Comparison of ENCODE assay signal across 8 cellular contexts in genomic region chr9:41229408-41230401, GRCh38. TPM values are rescaled to one million over a fixed set of nuclear protein-coding genes. Genes with fewer than 3 reads are reported as not detected.
DNase-seq lines count a peak whose midpoint lies in the region; ATAC-seq and TF ChIP-seq lines count a peak whose summit lies in the region.

No MANE protein-coding gene starts in this region.

- CTCF ChIA-PET in activated CD4-positive, alpha-beta T cell treated with anti-CD3 and anti-CD28 coated beads for 36 hours (lab: Charles Lee) = no interaction called here

- no peaks in the 10 kb centered on the region for H3K4me1 Mint-ChIP-seq in activated CD4-positive, alpha-beta T cell treated with anti-CD3 and anti-CD28 coated beads for 36 hours
- no peaks in the 10 kb centered on the region for H3K4me1 Mint-ChIP-seq in mesothelial cell of epicardium

- no peaks in the 10 kb centered on the region for H4K20me1 ChIP-seq in hepatocyte (ENCODE audit: insufficient read depth, poor library complexity, severe bottlenecking)

- ATAC-seq in activated CD4-positive, alpha-beta T cell treated with anti-CD3 and anti-CD28 coated beads for 36 hours = peak; percentile 42
- ATAC-seq in stimulated activated naive CD8-positive, alpha-beta T cell treated with anti-CD3 and anti-CD28 coated beads, Interleukin-15, Interleukin-2, amounts not matched to agents 100 U/mL and 50 U/mL, for 24 hours = peak; percentile 79
- ATAC-seq in HG03442 (IDR thresholded peaks at IDR 0.05; ENCODE audit: unreplicated experiment) = no peak

- H3K36me3 Mint-ChIP-seq in activated CD4-positive, alpha-beta T cell treated with anti-CD3 and anti-CD28 coated beads for 36 hours (ENCODE audit: low read depth) = no peaks in the 10 kb centered on the region
- H3K36me3 Mint-ChIP-seq in mesothelial cell of epicardium = peaks cover 2% of the 10 kb centered on the region

- 57% methylated on average over 7 of the region's 7 CpGs for WGBS in hepatocyte (ENCODE audit: low lambda C conversion rate, missing lambda C conversion rate)

- no peak overlapping the region for H2AFZ ChIP-seq in hepatocyte

- intact Hi-C loops in activated CD4-positive, alpha-beta T cell treated with anti-CD3 and anti-CD28 coated beads for 36 hours (cut with DNase I, micrococcal nuclease) = no loop called here

- no peak overlapping the region for H3K27ac Mint-ChIP-seq in activated CD4-positive, alpha-beta T cell treated with anti-CD3 and anti-CD28 coated beads for 36 hours
- no peak overlapping the region for H3K27ac Mint-ChIP-seq in mesothelial cell of epicardium

- no peak overlapping the region for H3K4me2 ChIP-seq in hepatocyte

- peaks cover 4% of the 10 kb centered on the region for H3K36me3 ChIP-seq in hepatocyte (replicated peaks; ENCODE audit: insufficient read depth, low read depth)

- no peaks in the 10 kb centered on the region for H3K27me3 ChIP-seq in hepatocyte

- POLR2A ChIA-PET in activated CD4-positive, alpha-beta T cell treated with anti-CD3 and anti-CD28 coated beads for 36 hours (lab: Charles Lee) = no interaction called here

- no peaks in the 10 kb centered on the region for H3K79me2 ChIP-seq in hepatocyte

- no peak overlapping the region for H3K4me3 ChIP-seq in hepatocyte

- H3K4me3 Mint-ChIP-seq in activated CD4-positive, alpha-beta T cell treated with anti-CD3 and anti-CD28 coated beads for 36 hours = no peak overlapping the region
- no peak overlapping the region for H3K4me3 Mint-ChIP-seq in mesothelial cell of epicardium

- H3K4me1 ChIP-seq in hepatocyte (ENCODE audit: insufficient read depth) = no peaks in the 10 kb centered on the region

- H3K9me2 ChIP-seq in hepatocyte (replicated peaks; ENCODE audit: insufficient read depth) = no peaks in the 10 kb centered on the region

- peaks cover under 1% of the 10 kb centered on the region for H3K9me3 Mint-ChIP-seq in activated CD4-positive, alpha-beta T cell treated with anti-CD3 and anti-CD28 coated beads for 36 hours (ENCODE audit: low read depth)
- H3K9me3 Mint-ChIP-seq in mesothelial cell of epicardium = peaks cover 3% of the 10 kb centered on the region

- TF ChIP-seq CTCF in hepatocyte (IDR thresholded peaks at IDR 0.05; ENCODE audit: poor library complexity) = no peak
- no peak for TF ChIP-seq CTCF in mesothelial cell of epicardium (IDR thresholded peaks at IDR 0.05; ENCODE audit: unreplicated experiment)

- H3K9me3 ChIP-seq in hepatocyte (ENCODE audit: low read depth) = no peaks in the 10 kb centered on the region

- in situ Hi-C loops in SK-MEL-5 (cut with HindIII; ENCODE audit: low pct_unique_long_range_greater_than_20kb, low sequenced_read_pairs) = no loop called here

- H3K27me3 Mint-ChIP-seq in activated CD4-positive, alpha-beta T cell treated with anti-CD3 and anti-CD28 coated beads for 36 hours = peaks cover 2% of the 10 kb centered on the region
- H3K27me3 Mint-ChIP-seq in mesothelial cell of epicardium (ENCODE audit: low read depth) = peaks cover 8% of the 10 kb centered on the region

- no peak for DNase-seq in activated CD4-positive, alpha-beta T cell treated with anti-CD3 and anti-CD28 coated beads for 36 hours
- no peak for DNase-seq in activated CD4-positive, alpha-beta T cell treated with anti-CD3 and anti-CD28 coated beads, Interleukin-2, amount 50 U/mL, for 4 hours
- peak; percentile 6 for DNase-seq in SK-MEL-5 (ENCODE audit: low read depth, low spot score)
- peak; percentile 28 for DNase-seq in hepatocyte (ENCODE audit: low spot score)
- no peak for DNase-seq in stimulated activated naive CD8-positive, alpha-beta T cell treated with anti-CD3 and anti-CD28 coated beads, Interleukin-15, Interleukin-2, amounts not matched to agents 100 U/mL and 50 U/mL, for 24 hours
- DNase-seq in mesothelial cell of epicardium (ENCODE audit: low spot score in 2 of 2, unreplicated experiment in 2 of 2) = no peak
- no peak for DNase-seq in activated naive CD4-positive, alpha-beta T cell treated with Interleukin-2 at 50 U/mL for 16 hours

- no peak overlapping the region for H3K27ac ChIP-seq in hepatocyte

RNA-seq across cellular contexts. Expression of gene ZNG1F, which starts 40.6 kb away (rescaled TPM):
- 10 to 100 TPM in 1 of 2 experiments, 1 to 10 TPM in 1; 7.3 to 11.8 TPM for total RNA-seq in activated CD4-positive, alpha-beta T cell treated with anti-CD3 and anti-CD28 coated beads for 36 hours
- total RNA-seq in SK-MEL-5 (2014; rRNA removed; shearing (Covaris generic)) = 8.4 and 12.4 TPM in 2 replicates
- polyA plus RNA-seq in SK-MEL-5 (2015; cell fraction: cytosol; rRNA removed) = 11.4 and 16.6 TPM in 2 replicates
- polyA plus RNA-seq in SK-MEL-5 (2015; cell fraction: nucleus; rRNA removed) = 49.9 and 82.1 TPM in 2 replicates
- total RNA-seq in hepatocyte (19.2 and 30.2 TPM in 2 replicates), mesothelial cell of epicardium (18.9 to 24.5 TPM (median 22.9 TPM) in 3 replicates)
- 10.5 and 14.3 TPM in 2 replicates for polyA plus RNA-seq in hepatocyte

Comparison
In these comparisons a context has a peak if more than half of its experiments do, and no peak if none do; other contexts are left out.
1. DNase-seq: peak in SK-MEL-5 (single experiment) and hepatocyte (single experiment); none in activated CD4-positive, alpha-beta T cell treated with anti-CD3 and anti-CD28 coated beads for 36 hours (single experiment), activated CD4-positive, alpha-beta T cell treated with anti-CD3 and anti-CD28 coated beads, Interleukin-2, amount 50 U/mL, for 4 hours (0 of 2), stimulated activated naive CD8-positive, alpha-beta T cell treated with anti-CD3 and anti-CD28 coated beads, Interleukin-15, Interleukin-2, amounts not matched to agents 100 U/mL and 50 U/mL, for 24 hours (single experiment), mesothelial cell of epicardium (0 of 2) and activated naive CD4-positive, alpha-beta T cell treated with Interleukin-2 at 50 U/mL for 16 hours (single experiment).